Comparison of ENCODE assay signal across 8 cellular contexts in the genomic region with DNA sequence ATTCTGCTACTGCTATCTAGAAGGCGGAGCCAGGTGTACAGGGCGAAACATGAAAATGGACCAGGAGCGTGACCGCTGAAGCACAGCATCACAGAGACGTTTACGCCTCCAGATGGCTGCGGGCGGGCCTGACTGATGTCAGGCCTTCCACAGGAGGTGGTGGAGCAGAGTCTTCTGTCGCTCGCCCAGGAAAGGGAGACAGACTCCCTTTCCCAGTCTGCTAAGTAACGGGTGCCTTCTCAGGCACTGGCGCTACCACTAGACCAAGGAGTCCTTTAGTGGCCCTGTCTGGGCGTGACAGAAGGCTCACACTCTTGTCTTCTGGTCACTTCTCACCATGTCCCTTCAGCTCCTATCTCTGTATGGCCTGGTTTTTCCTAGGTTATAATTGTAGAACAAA. TPM values are rescaled to one million over a fixed set of nuclear protein-coding genes. Genes with fewer than 3 reads are reported as not detected.
DNase-seq lines count a peak whose midpoint lies in the region; ATAC-seq, FAIRE-seq and TF ChIP-seq lines count a peak whose summit lies in the region.
"Not testable (repeated sequence)": the region's sequence is repeated elsewhere in the genome, so short reads cannot be mapped to it uniquely, and the experiment has no call there.

No MANE protein-coding gene starts in this region.

- H3K4me3 Mint-ChIP-seq in GM23338, brain: not testable (repeated sequence)
- H3K4me3 Mint-ChIP-seq in glutamatergic neuron (ENCODE audit: unreplicated experiment), result peak overlapping the region; percentile 55
- peak overlapping the region; percentile 16 for H3K4me3 Mint-ChIP-seq in neural progenitor cell

- not testable (repeated sequence) for TF ChIP-seq EP300 in H1 (IDR thresholded peaks at IDR 0.05; ENCODE audit: borderline replicate concordance in 1 of 2, low read depth in 2 of 2, low read length in 2 of 2)

- peaks cover 15% of the 10 kb centered on the region for H3K36me3 ChIP-seq in A673 (ENCODE audit: insufficient read depth, low read length, poor library complexity, severe bottlenecking)
- H3K36me3 ChIP-seq in GM23338 (ENCODE audit: insufficient read depth); H1 (ENCODE audit: control insufficient read depth in 2 of 4, insufficient read depth in 4 of 4, low read length in 3 of 4); mesendoderm (ENCODE audit: control insufficient read depth, insufficient read depth, low read length); neural progenitor cell: not testable (repeated sequence)

- H3K9me2 ChIP-seq in GM23338 (ENCODE audit: insufficient read depth), result not testable (repeated sequence)

- H4K8ac ChIP-seq in H1 (ENCODE audit: extremely low read depth, insufficient read depth, low read length); mesendoderm (ENCODE audit: low read depth, low read length): not testable (repeated sequence)

- not testable (repeated sequence) for H2AK5ac ChIP-seq in H1 (ENCODE audit: low read depth, low read length); mesendoderm (ENCODE audit: low read length)

- H3F3A ChIP-seq in GM23338 (replicated peaks; ENCODE audit: low read depth); neural progenitor cell (ENCODE audit: low read depth): not testable (repeated sequence)

- H3K9ac ChIP-seq in H1 (replicated peaks in 1 of 4; ENCODE audit: extremely low read depth in 1 of 4, low read depth in 3 of 4, low read length in 3 of 4); mesendoderm (ENCODE audit: low read length); neural progenitor cell: not testable (repeated sequence)

- not testable (repeated sequence) for TF ChIP-seq CTCF in A673 (conservative IDR thresholded peaks at IDR 0.05; ENCODE audit: low read depth, low read length); NB4 (IDR thresholded peaks at IDR 0.05; ENCODE audit: low read depth, low read length); brain (conservative IDR thresholded peaks at IDR 0.05); glutamatergic neuron (IDR thresholded peaks at IDR 0.05; ENCODE audit: partially characterized antibody, unreplicated experiment); neural progenitor cell (IDR thresholded peaks at IDR 0.05)
- TF ChIP-seq CTCF in GM23338 (conservative IDR thresholded peaks at IDR 0.05; ENCODE audit: low read depth in 2 of 2), result peak in 1 of 2 experiments; percentile 18; a peak in 1 of 4 replicates
- peak in 1 of 3 experiments; percentile 1; a peak in 1 of 4 replicates for TF ChIP-seq CTCF in H1 (IDR thresholded peaks at IDR 0.05; ENCODE audit: control extremely low read depth in 1 of 3, insufficient read depth in 1 of 3, low read depth in 1 of 3, low read length in 3 of 3)

- H4K5ac ChIP-seq in H1 (ENCODE audit: insufficient read length, low read depth, low read length); mesendoderm (ENCODE audit: low read length): not testable (repeated sequence)

- not testable (repeated sequence) for H3K27ac Mint-ChIP-seq in GM23338, neural progenitor cell
- H3K27ac Mint-ChIP-seq in brain (peak overlapping the region in 3 of 5 experiments; percentile 70 to 95 (median 89)), glutamatergic neuron (ENCODE audit: unreplicated experiment) (peak overlapping the region; percentile 67)

- H2AFZ ChIP-seq in GM23338; H1 (ENCODE audit: low read length); neural progenitor cell (replicated peaks): not testable (repeated sequence)

- TF ChIP-seq POLR2A in NB4 (IDR thresholded peaks at IDR 0.05; ENCODE audit: extremely low read depth, insufficient read length); H1 (IDR thresholded peaks at IDR 0.05; ENCODE audit: control extremely low read depth in 1 of 2, low read depth in 2 of 2, low read length in 2 of 2): not testable (repeated sequence)

- peak; percentile 12 for DNase-seq in A673 (ENCODE audit: low spot score)
- DNase-seq in GM23338 (ENCODE audit: low spot score), result peak; percentile 21
- DNase-seq in NB4 (ENCODE audit: low read depth), result peak; percentile 13
- not testable (repeated sequence) for DNase-seq in H1 (ENCODE audit: low read depth in 1 of 2, low spot score in 2 of 2)
- peak; percentile 28 for DNase-seq in glutamatergic neuron
- DNase-seq in mesendoderm, result peak; percentile 34
- DNase-seq in neural progenitor cell (ENCODE audit: low spot score), result peak; percentile 11

- H3K27me3 Mint-ChIP-seq in GM23338 (ENCODE audit: insufficient read depth, low read depth, poor library complexity); brain; glutamatergic neuron (ENCODE audit: unreplicated experiment); neural progenitor cell (ENCODE audit: insufficient read depth, low read depth): not testable (repeated sequence)

- H3K36me3 Mint-ChIP-seq in GM23338 (ENCODE audit: low read depth) (peaks cover 29% of the 10 kb centered on the region), brain (peaks cover 62% of the 10 kb centered on the region), glutamatergic neuron (ENCODE audit: unreplicated experiment) (peaks cover 11% of the 10 kb centered on the region), neural progenitor cell (peaks cover 28% of the 10 kb centered on the region)

- H3K4me3 ChIP-seq in A673 (ENCODE audit: low read depth, low read length, poor library complexity, severe bottlenecking); GM23338; NB4 (ENCODE audit: low read depth, low read length); H1 (ENCODE audit: extremely low read depth in 1 of 4, insufficient read depth in 2 of 4, low read depth in 3 of 4, low read length in 4 of 4); mesendoderm (ENCODE audit: low read length); neural progenitor cell: not testable (repeated sequence)

- H3K18ac ChIP-seq in H1 (ENCODE audit: extremely low read depth, low read length); mesendoderm (ENCODE audit: low read length): not testable (repeated sequence)

- not testable (repeated sequence) for H3K23me2 ChIP-seq in H1 (ENCODE audit: low read depth, low read length)

- not testable (repeated sequence) for ATAC-seq in GM23338

- H3K4ac ChIP-seq in H1 (replicated peaks; ENCODE audit: insufficient read length, low read depth, low read length); mesendoderm (ENCODE audit: low read depth, low read length): not testable (repeated sequence)

- not testable (repeated sequence) for H3K4me1 ChIP-seq in A673 (ENCODE audit: insufficient read depth, low read length, poor library complexity, severe bottlenecking); GM23338 (ENCODE audit: insufficient read depth); H1 (replicated peaks in 1 of 4; ENCODE audit: control insufficient read depth in 3 of 4, insufficient read depth in 4 of 4, low read length in 3 of 4); mesendoderm (ENCODE audit: control insufficient read depth, low read depth, low read length); neural progenitor cell

- intact Hi-C loops in A673 (cut with micrococcal nuclease; ENCODE audit: unreplicated experiment), result not testable (repeated sequence)

- H3K56ac ChIP-seq in H1 (replicated peaks; ENCODE audit: insufficient read length, low read depth, low read length); mesendoderm (ENCODE audit: low read length): not testable (repeated sequence)

- H2BK120ac ChIP-seq in H1 (replicated peaks; ENCODE audit: low read depth, low read length); mesendoderm (ENCODE audit: low read depth, low read length): not testable (repeated sequence)

- not testable (repeated sequence) for H2BK5ac ChIP-seq in H1 (ENCODE audit: low read depth, low read length); mesendoderm (ENCODE audit: low read length)

- not testable (repeated sequence) for FAIRE-seq in H1 (lab: Jason Lieb, UNC)

- 88% methylated on average over 13 of the region's 13 CpGs; no CpG with 5 or more reads in 1 of the 2 experiments for WGBS in H1 (ENCODE audit: extremely low coverage in 1 of 2, insufficient coverage in 1 of 2, insufficient read length in 1 of 2, insufficient replicate concordance in 2 of 2, low coverage in 1 of 2, low lambda C conversion rate in 2 of 2, missing lambda C conversion rate in 1 of 2), 2 experiments
- WGBS in mesendoderm (ENCODE audit: extremely low coverage, insufficient coverage, low lambda C conversion rate), result no CpG with 5 or more reads among the region's 13 CpGs

- H3K27ac ChIP-seq in A673 (ENCODE audit: low read depth, low read length, poor library complexity, severe bottlenecking); GM23338 (ENCODE audit: low read depth); H1 (ENCODE audit: low read depth, low read length); mesendoderm (ENCODE audit: low read depth, low read length); neural progenitor cell: not testable (repeated sequence)

- not testable (repeated sequence) for H4K91ac ChIP-seq in H1 (replicated peaks; ENCODE audit: insufficient read length, low read length)

- H3K9me3 Mint-ChIP-seq in GM23338; brain; glutamatergic neuron (ENCODE audit: unreplicated experiment); neural progenitor cell: not testable (repeated sequence)

- not testable (repeated sequence) for BruUV-seq in A673 (replicated peaks; lab: Mats Ljungman, UMichigan)

- H3K9me3 ChIP-seq in A673 (ENCODE audit: low read depth, low read length, poor library complexity, severe bottlenecking); H1 (ENCODE audit: insufficient read depth in 2 of 2, low read depth in 1 of 2, low read length in 1 of 2); neural progenitor cell (ENCODE audit: low read depth): not testable (repeated sequence)

- peak; percentile 10 to 16; a peak in 1 of 4 replicates for TF ChIP-seq RAD21 in H1 (IDR thresholded peaks at IDR 0.05 in 1 of 2, conservative IDR thresholded peaks at IDR 0.05 in 1 of 2; ENCODE audit: low read depth in 2 of 2, low read length in 2 of 2)

- peaks cover 43% of the 10 kb centered on the region for H3K79me2 ChIP-seq in GM23338 (replicated peaks; ENCODE audit: insufficient read depth)
- peaks cover 0 to 25% of the 10 kb centered on the region in 2 experiments; a peak in 1 of 4 replicates for H3K79me2 ChIP-seq in H1 (ENCODE audit: control insufficient read depth in 1 of 2, insufficient read depth in 2 of 2, low read length in 2 of 2)
- H3K79me2 ChIP-seq in mesendoderm (ENCODE audit: control insufficient read depth, insufficient read depth, low read length), result peaks cover 15% of the 10 kb centered on the region
- H3K79me2 ChIP-seq in neural progenitor cell (ENCODE audit: low read depth), result peaks cover 69% of the 10 kb centered on the region

- CTCF ChIA-PET in A673 (lab: Charles Lee), result not testable (repeated sequence)
- CTCF ChIA-PET in H1 (lab: Charles Lee; ENCODE audit: partially characterized antibody), result interaction anchor here (0.9 to 1.2 kb wide), 8 partner anchors 16 to 94 kb away, joined by 3 to 4 read pairs (median 3); no protein-coding TSS in a partner anchor

- H3K23ac ChIP-seq in H1 (ENCODE audit: insufficient read length); mesendoderm (ENCODE audit: low read length): not testable (repeated sequence)

- H3K4me1 Mint-ChIP-seq in GM23338, neural progenitor cell: not testable (repeated sequence)
- H3K4me1 Mint-ChIP-seq in brain, result peaks cover 22% of the 10 kb centered on the region
- H3K4me1 Mint-ChIP-seq in glutamatergic neuron (ENCODE audit: low read depth, unreplicated experiment), result peaks cover 15% of the 10 kb centered on the region

- not testable (repeated sequence) for H3K14ac ChIP-seq in H1 (ENCODE audit: insufficient read length)

- H2BK15ac ChIP-seq in H1 (ENCODE audit: low read length); mesendoderm (replicated peaks; ENCODE audit: low read depth): not testable (repeated sequence)

- H3K27me3 ChIP-seq in A673 (replicated peaks; ENCODE audit: insufficient read depth, low read depth, low read length, poor library complexity); GM23338 (ENCODE audit: insufficient read depth); H1 (replicated peaks in 1 of 4; ENCODE audit: control insufficient read depth in 3 of 4, extremely low read depth in 1 of 4, insufficient read depth in 3 of 4, low read length in 3 of 4); mesendoderm (ENCODE audit: insufficient read depth, low read length, poor library complexity); neural progenitor cell: not testable (repeated sequence)

- H3K4me2 ChIP-seq in GM23338; H1 (ENCODE audit: insufficient read depth in 1 of 2, low read depth in 2 of 2, low read length in 2 of 2); mesendoderm (ENCODE audit: low read length); neural progenitor cell: not testable (repeated sequence)

- POLR2A ChIA-PET in A673 (lab: Charles Lee; ENCODE audit: low non-redundant PET), result not testable (repeated sequence)
- POLR2A ChIA-PET in H1 (lab: Charles Lee; ENCODE audit: partially characterized antibody), result interaction anchor here (0.7 to 0.8 kb wide), 2 partner anchors 10 to 32 kb away, joined by 3 read pairs; no protein-coding TSS in a partner anchor

- H3K79me1 ChIP-seq in H1 (ENCODE audit: low read depth, low read length) (peaks cover 10% of the 10 kb centered on the region), mesendoderm (ENCODE audit: low read length) (peaks cover 14% of the 10 kb centered on the region)

- peaks cover 31% of the 10 kb centered on the region for H4K20me1 ChIP-seq in GM23338 (replicated peaks; ENCODE audit: insufficient read depth)
- H4K20me1 ChIP-seq in H1 (replicated peaks in 1 of 2; ENCODE audit: control insufficient read depth in 1 of 2, insufficient read depth in 2 of 2, low read length in 2 of 2), result not testable (repeated sequence)
- peaks cover 28% of the 10 kb centered on the region for H4K20me1 ChIP-seq in neural progenitor cell (ENCODE audit: low read depth)

- H2BK20ac ChIP-seq in H1 (ENCODE audit: low read length), result not testable (repeated sequence)

- H2BK12ac ChIP-seq in H1 (ENCODE audit: low read depth, low read length), result not testable (repeated sequence)

RNA-seq across cellular contexts. Expression of gene PPP6R2, which starts 25.0 kb away (rescaled TPM):
- total RNA-seq in A673 (2021) (64.6 and 66.7 TPM in 2 replicates), glutamatergic neuron (ENCODE audit: unreplicated experiment) (122 TPM), neural progenitor cell (ENCODE audit: low replicate concordance) (32.6 and 65.5 TPM in 2 replicates)
- total RNA-seq in GM23338 (2014; rRNA removed; shearing (Covaris generic)), result 37.5 and 45.8 TPM in 2 replicates
- polyA plus RNA-seq in GM23338 (2016; fragmentation: Nextera tagmentation; extraction: Ambion mirVana) (11.9 and 13.4 TPM in 2 replicates), brain (ENCODE audit: insufficient read depth, low read depth, low replicate concordance) (32.0 TPM), H1 (2011; rRNA removed) (25.0 and 33.1 TPM in 2 replicates)
- total RNA-seq in H1 (2021; fragmentation: NEBNext Ultra II Directional; extraction: Animal tissue kit (Norgen Biotek cat#: 25700)), result 32.2 and 32.3 TPM in 2 replicates
- polyA plus RNA-seq in H1 (2011; cell fraction: cytosol; rRNA removed), result 34.4 TPM
- polyA plus RNA-seq in H1 (2011; cell fraction: nucleus; rRNA removed), result 140 TPM
- polyA plus RNA-seq in H1 (2012, experiment 1 of 2), result 24.5 to 41.1 TPM (median 35.3 TPM) in 4 replicates
- polyA plus RNA-seq in H1 (2012, experiment 2 of 2), result 25.1 TPM
- polyA plus RNA-seq in H1 (2013, experiment 1 of 2), result 17.9 TPM
- 16.7 TPM for polyA plus RNA-seq in H1 (2013, experiment 2 of 2)
- polyA minus RNA-seq in H1 (2011; rRNA and poly(A)+ RNA removed), result 30.2 and 31.7 TPM in 2 replicates
- 23.9 TPM for polyA minus RNA-seq in H1 (2011; cell fraction: cytosol; rRNA and poly(A)+ RNA removed)
- 34.9 TPM for polyA minus RNA-seq in H1 (2011; cell fraction: nucleus; rRNA and poly(A)+ RNA removed)
- polyA plus RNA-seq in mesendoderm (2013, experiment 1 of 2), result 15.2 TPM
- 16.2 TPM for polyA plus RNA-seq in mesendoderm (2013, experiment 2 of 2)

RNA-seq across cellular contexts. Expression of gene DENND6B, which starts 41.3 kb away (rescaled TPM):
- total RNA-seq in A673 (2021) (5.3 and 10.8 TPM in 2 replicates), glutamatergic neuron (ENCODE audit: unreplicated experiment) (32.1 TPM), neural progenitor cell (ENCODE audit: low replicate concordance) (1.0 and 7.8 TPM in 2 replicates)
- 1.3 TPM in 2 replicates for total RNA-seq in GM23338 (2014; rRNA removed; shearing (Covaris generic))
- polyA plus RNA-seq in GM23338 (2016; fragmentation: Nextera tagmentation; extraction: Ambion mirVana) (0.12 and 0.71 TPM in 2 replicates), brain (ENCODE audit: insufficient read depth, low read depth, low replicate concordance) (19.3 TPM), H1 (2011; rRNA removed) (1.9 and 3.6 TPM in 2 replicates)
- total RNA-seq in H1 (2021; fragmentation: NEBNext Ultra II Directional; extraction: Animal tissue kit (Norgen Biotek cat#: 25700)), result 1.1 TPM in 2 replicates
- 2.0 TPM for polyA plus RNA-seq in H1 (2011; cell fraction: cytosol; rRNA removed)
- 13.0 TPM for polyA plus RNA-seq in H1 (2011; cell fraction: nucleus; rRNA removed)
- 0.58 to 2.1 TPM (median 1.6 TPM) in 4 replicates for polyA plus RNA-seq in H1 (2012, experiment 1 of 2)
- polyA plus RNA-seq in H1 (2012, experiment 2 of 2), result 0.84 TPM
- 0.75 TPM for polyA plus RNA-seq in H1 (2013, experiment 1 of 2)
- 0.75 TPM for polyA plus RNA-seq in H1 (2013, experiment 2 of 2)
- 0.32 and 0.50 TPM in 2 replicates for polyA minus RNA-seq in H1 (2011; rRNA and poly(A)+ RNA removed)
- 1.2 TPM for polyA minus RNA-seq in H1 (2011; cell fraction: cytosol; rRNA and poly(A)+ RNA removed)
- polyA minus RNA-seq in H1 (2011; cell fraction: nucleus; rRNA and poly(A)+ RNA removed), result 1.4 TPM
- 0.08 TPM for polyA plus RNA-seq in mesendoderm (2013, experiment 1 of 2)
- 0.08 TPM for polyA plus RNA-seq in mesendoderm (2013, experiment 2 of 2)
